24 cellular contexts compared by ENCODE assay signal in genomic region chr18:26765498-26765897, GRCh38.
A peak's percentile ranks its signal among the peaks of the same experiment; 100 is the strongest.
DNase-seq lines count a peak whose midpoint lies in the region; ATAC-seq, FAIRE-seq and TF ChIP-seq lines count a peak whose summit lies in the region.
"Had no signal": no experiment of that assay in that cellular context is flagged by ENCODE, and none has a peak within 500 bp of the region (broad histone marks: within the 10 kb centered on the region; RNA-seq: fewer than 3 reads in every experiment).

No MANE protein-coding gene starts in this region.

- intact Hi-C loops in pancreas (cut with DNase I), result no loop called here

- ATAC-seq in left lobe of liver (peak; percentile 85), pancreas (peak in 3 of 4 donors; percentile 16 to 65 (median 59)), HG03196 (IDR thresholded peaks at IDR 0.05; ENCODE audit: unreplicated experiment) (no peak)
- ATAC-seq in stimulated activated naive CD8-positive, alpha-beta T cell treated with anti-CD3 and anti-CD28 coated beads, Interleukin-15, amount 100 ng/mL, for 72 hours, result no peak

- 60 to 72% methylated on average over 2 of the region's 2 CpGs for WGBS in pancreas, 2 donors

- H3K9me3 Mint-ChIP-seq in stimulated activated naive CD8-positive, alpha-beta T cell treated with anti-CD3 and anti-CD28 coated beads, Interleukin-15, amount 100 ng/mL, for 72 hours, result peaks cover 13 to 16% of the 10 kb centered on the region in 2 donors

- no peaks in the 10 kb centered on the region for H3K4me1 ChIP-seq in pancreas

- TF ChIP-seq CTCF in C4-2B (conservative IDR thresholded peaks at IDR 0.05), result no peak
- TF ChIP-seq CTCF in LNCaP clone FGC (IDR thresholded peaks at IDR 0.05; ENCODE audit: control insufficient read depth, extremely low read depth, insufficient read depth), result no peak
- TF ChIP-seq CTCF in pancreas (IDR thresholded peaks at IDR 0.05), result no peak

- H3K27ac Mint-ChIP-seq in stimulated activated naive CD8-positive, alpha-beta T cell treated with anti-CD3 and anti-CD28 coated beads, Interleukin-15, amount 100 ng/mL, for 72 hours, result no peak overlapping the region
- H3K27ac Mint-ChIP-seq: B cell; CD14-positive monocyte; CD8-positive, alpha-beta memory T cell had no signal

- no peaks in the 10 kb centered on the region for H3K27me3 ChIP-seq in pancreas
- H3K27me3 ChIP-seq: MG63 had no signal

- FAIRE-seq in pancreas (lab: Jason Lieb, UNC), result no peak
- FAIRE-seq: GM12892, H54, RCC 7860 had no signal

- H3K4me3 ChIP-seq in LNCaP clone FGC (ENCODE audit: low read depth, low read length) (no peak overlapping the region), pancreas (no peak overlapping the region)
- H3K4me3 ChIP-seq: MG63 had no signal

- peak overlapping the region; percentile 97; the same call in 1 of the 2 replicates for H3K27ac ChIP-seq in C4-2B
- H3K27ac ChIP-seq in pancreas, result no peak overlapping the region
- H3K27ac ChIP-seq: HL-60 had no signal

- no peaks in the 10 kb centered on the region for H3K9me3 ChIP-seq in pancreas
- H3K9me3 ChIP-seq: SK-N-SH had no signal

- H3K27me3 Mint-ChIP-seq in stimulated activated naive CD8-positive, alpha-beta T cell treated with anti-CD3 and anti-CD28 coated beads, Interleukin-15, amount 100 ng/mL, for 72 hours, result no peaks in the 10 kb centered on the region
- H3K27me3 Mint-ChIP-seq: B cell had no signal

- H3K36me3 ChIP-seq in pancreas, result no peaks in the 10 kb centered on the region
- H3K36me3 ChIP-seq: MG63 had no signal

- H3K4me1 Mint-ChIP-seq in stimulated activated naive CD8-positive, alpha-beta T cell treated with anti-CD3 and anti-CD28 coated beads, Interleukin-15, amount 100 ng/mL, for 72 hours, result no peaks in the 10 kb centered on the region
- H3K4me1 Mint-ChIP-seq: B cell; CD8-positive, alpha-beta memory T cell had no signal

- peak; percentile 88 for DNase-seq in LNCaP clone FGC (ENCODE audit: low read depth)
- DNase-seq in left lobe of liver (ENCODE audit: low spot score), result peak; percentile 67
- DNase-seq in pancreas, result peak in 1 of 6 donors; percentile 11
- no peak for DNase-seq in T-helper 9 cell
- DNase-seq in stimulated activated naive CD8-positive, alpha-beta T cell treated with anti-CD3 and anti-CD28 coated beads, Interleukin-15, amount 100 ng/mL, for 72 hours, result no peak
- DNase-seq: Calu3; CD8-positive, alpha-beta memory T cell; DMS153; DND-41; Kasumi-1; MG63; NCI-H2081; NCI-H2227 treated with DMSO at 0.1 percent for 48 hours; SIG-M5; SK-N-SH; SW 1271 had no signal

- H3K4me3 Mint-ChIP-seq in stimulated activated naive CD8-positive, alpha-beta T cell treated with anti-CD3 and anti-CD28 coated beads, Interleukin-15, amount 100 ng/mL, for 72 hours, result no peak overlapping the region
- H3K4me3 Mint-ChIP-seq: B cell; CD14-positive monocyte; CD8-positive, alpha-beta memory T cell had no signal

Comparison
In these comparisons a context has a peak if more than half of its experiments do, and no peak if none do; other contexts are left out.
1. DNase-seq: peak in LNCaP clone FGC (single experiment) and left lobe of liver (single experiment); none in T-helper 9 cell (single experiment) and stimulated activated naive CD8-positive, alpha-beta T cell treated with anti-CD3 and anti-CD28 coated beads, Interleukin-15, amount 100 ng/mL, for 72 hours (0 of 2).
2. ATAC-seq: peak in left lobe of liver (single experiment) and pancreas (3 of 4); none in HG03196 (single experiment) and stimulated activated naive CD8-positive, alpha-beta T cell treated with anti-CD3 and anti-CD28 coated beads, Interleukin-15, amount 100 ng/mL, for 72 hours (single experiment).